ENCODE assay signal across 24 cellular contexts in the genomic region with DNA sequence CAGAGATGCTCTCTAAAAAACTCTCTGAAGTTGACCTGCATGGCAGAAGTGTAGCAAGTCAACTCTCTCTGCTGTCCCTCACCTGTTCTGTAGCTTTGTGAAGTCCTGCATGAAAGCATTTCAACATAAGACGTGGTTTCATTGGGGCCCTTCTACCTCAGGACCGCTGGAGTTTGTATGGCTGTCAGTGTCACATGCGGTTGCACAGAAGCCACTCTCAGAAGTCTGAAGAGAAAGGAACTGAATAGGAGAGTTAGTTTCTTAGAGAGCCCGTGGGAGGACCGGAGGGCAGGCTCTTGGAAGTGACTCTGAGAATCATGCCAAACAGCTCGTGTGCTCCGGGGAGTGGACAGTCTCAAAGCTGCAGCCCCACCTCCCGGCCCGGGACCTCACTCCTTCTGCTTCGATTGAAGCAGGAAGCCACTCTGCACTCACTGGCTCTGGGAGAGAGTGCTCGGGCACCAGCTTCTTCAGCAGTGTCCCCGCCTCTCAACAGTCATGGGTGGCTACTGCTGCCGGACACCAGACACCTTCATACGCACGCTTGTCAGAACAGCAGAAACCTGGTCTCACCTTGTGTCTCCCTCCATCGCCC.
DNase-seq lines count a peak whose midpoint lies in the region; ATAC-seq and TF ChIP-seq lines count a peak whose summit lies in the region.
"Had no signal": no experiment of that assay in that cellular context is flagged by ENCODE, and none has a peak within 500 bp of the region (broad histone marks: within the 10 kb centered on the region; RNA-seq: fewer than 3 reads in every experiment).

No MANE protein-coding gene starts in this region.

- H3K4me3 ChIP-seq in right atrium auricular region, result no peak overlapping the region
- no peak overlapping the region for H3K4me3 ChIP-seq in cardiac fibroblast (replicated peaks in 1 of 2; ENCODE audit: low read depth in 2 of 2, low read length in 2 of 2)
- H3K4me3 ChIP-seq in upper lobe of left lung, result no peak overlapping the region
- H3K4me3 ChIP-seq: breast epithelium, gastroesophageal sphincter, GM12878 had no signal

- H3K4me1 ChIP-seq in right atrium auricular region (no peaks in the 10 kb centered on the region), upper lobe of left lung (no peaks in the 10 kb centered on the region)
- H3K4me1 ChIP-seq: breast epithelium, gastroesophageal sphincter had no signal

- TF ChIP-seq EP300 in upper lobe of left lung (IDR thresholded peaks at IDR 0.05), result no peak

- no peak for DNase-seq in Right ventricle myocardium inferior (ENCODE audit: missing footprints)
- DNase-seq in right atrium auricular region (ENCODE audit: low spot score), result no peak
- DNase-seq in cardiac fibroblast (ENCODE audit: low read depth in 2 of 2), result peak; percentile 26 to 35
- DNase-seq in mucosa of gallbladder (ENCODE audit: low spot score), result peak; percentile 16
- peak in 1 of 2 donors; percentile 30 for DNase-seq in upper lobe of left lung
- DNase-seq in effector CD4-positive, alpha-beta T cell, result no peak
- no peak for DNase-seq in A172 (ENCODE audit: low spot score)
- DNase-seq: ACHN; activated CD4-positive, CD25-positive, alpha-beta regulatory T cell treated with anti-CD3 and anti-CD28 coated beads, Interleukin-2, amount 50 U/mL, for 72 hours; activated naive CD8-positive, alpha-beta T cell treated with anti-CD3 and anti-CD28 coated beads, Interleukin-2, amount 10 ng/mL, durations not matched to agents 7 days and 5 days; DMS 273 treated with DMSO at 0.1 percent for 48 hours; GF-D8; Kasumi-1; occipital lobe; stimulated activated CD4-positive, alpha-beta T cell treated with anti-CD3 and anti-CD28 coated beads, Interleukin-2, amount 100 ng/mL, for 24 hours; T1000 had no signal

- H3K9me3 ChIP-seq in right atrium auricular region (peaks cover 0 to 4% of the 10 kb centered on the region in 2 donors), upper lobe of left lung (no peaks in the 10 kb centered on the region)
- H3K9me3 ChIP-seq: breast epithelium had no signal

- no peak for TF ChIP-seq POLR2A in upper lobe of left lung (IDR thresholded peaks at IDR 0.05)

- ATAC-seq in Right ventricle myocardium inferior (peak; percentile 37), upper lobe of left lung (ENCODE audit: low FRiP score in 2 of 2) (peak; percentile 27 to 53), GM21360 (IDR thresholded peaks at IDR 0.05; ENCODE audit: unreplicated experiment) (no peak)
- ATAC-seq: gastroesophageal sphincter, GM12878, left lobe of liver, SK-N-SH treated with all-trans-retinoic acid at 6 μM for 48 hours had no signal

- no peaks in the 10 kb centered on the region for H3K27me3 ChIP-seq in right atrium auricular region
- H3K27me3 ChIP-seq in upper lobe of left lung, result no peaks in the 10 kb centered on the region
- H3K27me3 ChIP-seq: breast epithelium, gastroesophageal sphincter had no signal

- TF ChIP-seq CTCF in right atrium auricular region (IDR thresholded peaks at IDR 0.05), result no peak
- TF ChIP-seq CTCF in cardiac fibroblast (IDR thresholded peaks at IDR 0.05; ENCODE audit: low read depth, low read length), result no peak
- TF ChIP-seq CTCF in upper lobe of left lung (IDR thresholded peaks at IDR 0.05), result no peak

- H3K27ac ChIP-seq in right atrium auricular region (no peak overlapping the region), upper lobe of left lung (no peak overlapping the region)
- H3K27ac ChIP-seq: breast epithelium, C4-2B, epithelial cell of prostate, gastroesophageal sphincter had no signal

- intact Hi-C loops in Right ventricle myocardium inferior (cut with DNase I), result no loop called here

- no peaks in the 10 kb centered on the region for H3K36me3 ChIP-seq in right atrium auricular region
- H3K36me3 ChIP-seq in upper lobe of left lung, result no peaks in the 10 kb centered on the region
- H3K36me3 ChIP-seq: breast epithelium, gastroesophageal sphincter had no signal

- 36 to 41% methylated on average over 15 to 16 of the region's 16 CpGs for WGBS in upper lobe of left lung, 2 donors

Comparison
In these comparisons a context has a peak if more than half of its experiments do, and no peak if none do; other contexts are left out.
1. DNase-seq: peak in cardiac fibroblast (2 of 2) and mucosa of gallbladder (single experiment); none in Right ventricle myocardium inferior (single experiment), right atrium auricular region (single experiment), effector CD4-positive, alpha-beta T cell (single experiment) and A172 (single experiment).